1 cellular context compared by ENCODE assay signal in genomic region chr5:73856972-73857371, GRCh38.
TF ChIP-seq lines count a peak whose summit lies in the region.

No MANE protein-coding gene starts in this region.

TF ChIP-seq in HepG2, 621 proteins besides CTCF, POLR2A, EP300 and RAD21 (continued from another document):
- TF ChIP-seq ZXDC (CRISPR knock-in tag; IDR thresholded peaks at IDR 0.05): no peak
- no peak for TF ChIP-seq ZNF740 (CRISPR knock-in tag; IDR thresholded peaks at IDR 0.05)
- no peak for TF ChIP-seq DDIT3 (CRISPR knock-in tag; IDR thresholded peaks at IDR 0.05)
- no peak for TF ChIP-seq JUN (CRISPR knock-in tag; IDR thresholded peaks at IDR 0.05)
- TF ChIP-seq SSRP1 (CRISPR knock-in tag; IDR thresholded peaks at IDR 0.05): no peak
- TF ChIP-seq ZNF766 (CRISPR knock-in tag; IDR thresholded peaks at IDR 0.05; ENCODE audit: borderline replicate concordance): no peak
- TF ChIP-seq HNRNPK (IDR thresholded peaks at IDR 0.05; ENCODE audit: low read depth, low read length, poor library complexity, severe bottlenecking): no peak
- no peak for TF ChIP-seq ZFP91 (CRISPR knock-in tag; IDR thresholded peaks at IDR 0.05; ENCODE audit: borderline replicate concordance)
- TF ChIP-seq SNRNP70 (IDR thresholded peaks at IDR 0.05; ENCODE audit: low read depth, low read length): no peak
- TF ChIP-seq TFDP1 (CRISPR knock-in tag; IDR thresholded peaks at IDR 0.05; ENCODE audit: borderline replicate concordance): no peak
